In the genomic region with DNA sequence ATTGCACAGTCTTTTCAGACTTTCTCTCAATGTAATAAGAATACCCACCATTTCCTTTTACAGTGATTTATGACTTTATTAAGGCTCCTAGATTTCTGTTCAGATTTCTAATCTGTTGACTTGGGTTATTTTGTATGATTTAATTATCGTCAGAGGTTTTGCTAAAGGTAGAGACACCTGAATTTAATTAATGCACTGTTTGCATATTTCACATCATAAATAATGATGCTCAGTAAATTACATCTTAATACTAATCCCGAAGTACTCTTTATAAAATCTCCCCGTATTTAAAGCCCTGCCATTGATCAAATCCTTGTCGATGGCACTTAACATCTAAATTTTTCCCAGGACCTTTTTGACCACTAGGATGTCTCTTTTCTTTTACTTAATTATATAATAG, we compare ENCODE assay signal across 4 cellular contexts.
TF ChIP-seq lines count a peak whose summit lies in the region.

No MANE protein-coding gene starts in this region.

TF ChIP-seq in HepG2, 621 proteins besides CTCF, POLR2A, EP300 and RAD21:
- TF ChIP-seq MAFK (conservative IDR thresholded peaks at IDR 0.05 in 1 of 2, IDR thresholded peaks at IDR 0.05 in 1 of 2; ENCODE audit: low read length in 2 of 2) (peak in 1 of 2 experiments; percentile 66; a peak in 2 of 4 replicates), TSC22D2 (CRISPR knock-in tag; IDR thresholded peaks at IDR 0.05; ENCODE audit: borderline replicate concordance) (no peak), RAD51 (IDR thresholded peaks at IDR 0.05; ENCODE audit: borderline replicate concordance) (no peak), THYN1 (CRISPR knock-in tag; IDR thresholded peaks at IDR 0.05; ENCODE audit: borderline replicate concordance, low read depth) (no peak), PPARG (CRISPR knock-in tag; conservative IDR thresholded peaks at IDR 0.05) (no peak), MAFF (IDR thresholded peaks at IDR 0.05; ENCODE audit: low read depth, low read length) (peak; percentile 36; the same call in 1 of the 2 replicates)

TF ChIP-seq in A549, 52 proteins besides CTCF, POLR2A, EP300 and RAD21:
- peak; percentile 52 for TF ChIP-seq MAFK (IDR thresholded peaks at IDR 0.05; ENCODE audit: partially characterized antibody)
- TF ChIP-seq CHD4 (IDR thresholded peaks at IDR 0.05; ENCODE audit: borderline replicate concordance) = no peak
- TF ChIP-seq MYC (IDR thresholded peaks at IDR 0.05; ENCODE audit: borderline replicate concordance, low read length) = no peak
- no peak for TF ChIP-seq MAX (IDR thresholded peaks at IDR 0.05)

TF ChIP-seq in IMR-90, 13 proteins besides CTCF, POLR2A, EP300 and RAD21:
- no peak for TF ChIP-seq SMC3 (IDR thresholded peaks at IDR 0.05; ENCODE audit: low read depth, low read length)
- TF ChIP-seq BHLHE40 (IDR thresholded peaks at IDR 0.05; ENCODE audit: low read depth, low read length) = no peak
- TF ChIP-seq MAFK (IDR thresholded peaks at IDR 0.05; ENCODE audit: low read depth, low read length) = peak; percentile 29; the same call in 1 of the 2 replicates
- TF ChIP-seq, protein P1, sequence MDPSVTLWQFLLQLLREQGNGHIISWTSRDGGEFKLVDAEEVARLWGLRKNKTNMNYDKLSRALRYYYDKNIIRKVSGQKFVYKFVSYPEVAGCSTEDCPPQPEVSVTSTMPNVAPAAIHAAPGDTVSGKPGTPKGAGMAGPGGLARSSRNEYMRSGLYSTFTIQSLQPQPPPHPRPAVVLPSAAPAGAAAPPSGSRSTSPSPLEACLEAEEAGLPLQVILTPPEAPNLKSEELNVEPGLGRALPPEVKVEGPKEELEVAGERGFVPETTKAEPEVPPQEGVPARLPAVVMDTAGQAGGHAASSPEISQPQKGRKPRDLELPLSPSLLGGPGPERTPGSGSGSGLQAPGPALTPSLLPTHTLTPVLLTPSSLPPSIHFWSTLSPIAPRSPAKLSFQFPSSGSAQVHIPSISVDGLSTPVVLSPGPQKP (IDR thresholded peaks at IDR 0.05; ENCODE audit: borderline replicate concordance, low read depth, low read length) = no peak

TF ChIP-seq in K562, 482 proteins besides CTCF, POLR2A, EP300 and RAD21:
- TF ChIP-seq POLR2AphosphoS2 (IDR thresholded peaks at IDR 0.05; ENCODE audit: low read length) (no peak), ZNF316 (IDR thresholded peaks at IDR 0.05) (peak; percentile 12; the same call in 1 of the 2 replicates)
